In the genomic region with DNA sequence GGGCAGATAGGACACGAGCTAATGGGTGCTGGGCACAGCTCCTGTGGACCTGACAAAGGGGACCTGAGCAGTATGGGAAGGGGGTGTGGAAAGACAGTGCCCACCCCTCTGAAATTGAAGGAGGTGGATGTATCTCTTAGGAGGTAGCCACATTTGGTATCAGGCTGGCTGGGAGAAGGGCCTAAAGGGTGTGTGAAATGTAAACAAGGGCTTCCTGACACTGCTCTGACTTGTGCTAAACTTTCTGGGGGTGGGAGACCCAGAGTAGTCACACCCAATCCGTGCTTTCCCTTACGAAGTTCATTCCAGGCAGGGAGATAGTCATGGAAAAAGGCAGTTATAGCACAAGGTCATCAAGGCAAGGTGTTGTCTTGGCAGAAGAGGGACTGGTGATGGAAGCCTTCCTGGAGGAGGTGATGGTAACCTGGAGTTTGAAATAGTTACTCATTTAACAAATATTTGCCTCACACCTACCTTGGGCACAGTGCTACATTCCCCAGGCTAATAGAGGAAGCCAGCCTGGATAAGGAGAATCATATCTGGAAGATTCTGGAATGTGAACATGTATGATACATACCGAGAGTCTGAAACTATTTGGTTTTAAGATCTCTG, we compare ENCODE assay signal across 23 cellular contexts.
"Had no signal": no experiment of that assay in that cellular context is flagged by ENCODE, and none has a peak within 500 bp of the region (broad histone marks: within the 10 kb centered on the region; RNA-seq: fewer than 3 reads in every experiment).

No MANE protein-coding gene starts in this region.

- H3K4me3 ChIP-seq: lung, pancreas, sigmoid colon, spleen, suprapubic skin, upper lobe of left lung had no signal

- H3K9me3 ChIP-seq: pancreas, sigmoid colon, spleen, suprapubic skin, upper lobe of left lung had no signal

- H3K9me3 Mint-ChIP-seq: activated B cell treated with CpG ODN at 0.5 μM for 24 hours; activated CD8-positive, alpha-beta T cell treated with anti-CD3 and anti-CD28 coated beads for 36 hours; brain; immature natural killer cell; naive B cell; stimulated activated naive CD8-positive, alpha-beta T cell treated with anti-CD3 and anti-CD28 coated beads, Interleukin-15, Interleukin-2, amounts not matched to agents 100 ng/mL and 50 ng/mL, for 24 hours had no signal

- H3K27ac ChIP-seq: foreskin keratinocyte, pancreas, sigmoid colon, spleen, suprapubic skin, upper lobe of left lung had no signal

- H3K36me3 ChIP-seq: pancreas had no signal

- ATAC-seq: activated CD8-positive, alpha-beta T cell treated with anti-CD3 and anti-CD28 coated beads for 36 hours; foreskin keratinocyte; left cardiac atrium; pancreas had no signal

- H3K27ac Mint-ChIP-seq: activated B cell treated with CpG ODN at 0.5 μM for 24 hours; activated CD8-positive, alpha-beta T cell treated with anti-CD3 and anti-CD28 coated beads for 36 hours; activated naive CD8-positive, alpha-beta T cell; immature natural killer cell; stimulated activated naive CD8-positive, alpha-beta T cell treated with anti-CD3 and anti-CD28 coated beads, Interleukin-15, Interleukin-2, amounts not matched to agents 100 ng/mL and 50 ng/mL, for 24 hours had no signal

- H3K27me3 ChIP-seq: foreskin keratinocyte, pancreas, sigmoid colon, spleen, suprapubic skin, upper lobe of left lung had no signal

- H3K4me3 Mint-ChIP-seq: activated B cell treated with CpG ODN at 0.5 μM for 24 hours; activated CD8-positive, alpha-beta T cell treated with anti-CD3 and anti-CD28 coated beads for 36 hours; activated naive CD8-positive, alpha-beta T cell; immature natural killer cell; stimulated activated naive CD8-positive, alpha-beta T cell treated with anti-CD3 and anti-CD28 coated beads, Interleukin-15, Interleukin-2, amounts not matched to agents 100 ng/mL and 50 ng/mL, for 24 hours had no signal

- H3K27me3 Mint-ChIP-seq: activated B cell treated with CpG ODN at 0.5 μM for 24 hours; activated CD8-positive, alpha-beta T cell treated with anti-CD3 and anti-CD28 coated beads for 36 hours; activated naive CD8-positive, alpha-beta T cell; brain; naive B cell; stimulated activated naive CD8-positive, alpha-beta T cell treated with anti-CD3 and anti-CD28 coated beads, Interleukin-15, Interleukin-2, amounts not matched to agents 100 ng/mL and 50 ng/mL, for 24 hours had no signal

- DNase-seq: activated B cell treated with CpG ODN at 0.5 μM for 24 hours; activated CD4-positive, alpha-beta T cell treated with anti-CD3 and anti-CD28 coated beads for 48 hours; activated CD8-positive, alpha-beta memory T cell treated with anti-CD3 and anti-CD28 coated beads, Interleukin-2, amount 50 U/mL, for 4 hours; activated CD8-positive, alpha-beta T cell treated with anti-CD3 and anti-CD28 coated beads for 36 hours; activated gamma-delta T cell treated with Interleukin-2 at 50 U/mL for 16 hours; amniotic stem cell; cortex of kidney; effector CD4-positive, alpha-beta T cell; head of caudate nucleus; immature natural killer cell; left cardiac atrium; naive B cell; pancreas; sigmoid colon; spleen; T-helper 2 cell; upper lobe of left lung had no signal

- H3K36me3 Mint-ChIP-seq: immature natural killer cell, naive B cell had no signal
